ENCODE assay signal across 12 cellular contexts in the genomic region with DNA sequence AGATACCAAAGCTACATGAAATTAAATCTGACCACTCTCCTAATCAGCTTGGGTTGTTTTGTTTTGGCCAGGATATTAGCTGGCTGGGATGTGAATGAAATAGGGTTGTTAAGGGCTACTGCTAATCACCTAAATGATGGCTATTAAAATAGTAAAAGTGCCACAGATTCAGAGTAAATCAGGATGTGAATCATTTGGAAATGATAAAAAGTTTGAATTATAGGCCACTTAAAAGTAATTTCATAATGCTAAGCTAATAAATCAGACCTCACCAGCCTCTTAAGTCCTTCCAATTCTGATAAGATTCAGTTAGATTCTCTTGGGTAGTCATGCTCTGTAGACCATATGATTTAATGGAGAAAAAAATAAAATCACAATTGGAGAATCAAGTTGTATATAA.
"Had no signal": no experiment of that assay in that cellular context is flagged by ENCODE, and none has a peak within 500 bp of the region (broad histone marks: within the 10 kb centered on the region; RNA-seq: fewer than 3 reads in every experiment).

No MANE protein-coding gene starts in this region.

- H3K27me3 ChIP-seq: cardiac muscle cell, gastrocnemius medialis, neural progenitor cell, pancreas had no signal

- H3K9me3 ChIP-seq: gastrocnemius medialis, left ventricle myocardium inferior, pancreas had no signal

- H2AFZ ChIP-seq: neural progenitor cell had no signal

- H3K4me3 Mint-ChIP-seq: activated naive CD8-positive, alpha-beta T cell treated with anti-CD3 and anti-CD28 coated beads, Interleukin-2, amount 50 U/mL, for 24 hours; memory B cell; neural progenitor cell; T-helper 1 cell treated with Interleukin-12 subunit alpha and Interleukin-12 subunit beta and Interleukin-4 antibody, amounts not matched to agents 30 μg/mL and 1 μg/mL, for 36 hours had no signal

- H3K27ac ChIP-seq: cardiac muscle cell, gastrocnemius medialis, left ventricle myocardium inferior, neural progenitor cell, pancreas had no signal

- H3K27ac Mint-ChIP-seq: activated naive CD8-positive, alpha-beta T cell treated with anti-CD3 and anti-CD28 coated beads, Interleukin-2, amount 50 U/mL, for 24 hours; memory B cell; neural progenitor cell; T-helper 1 cell treated with Interleukin-12 subunit alpha and Interleukin-12 subunit beta and Interleukin-4 antibody, amounts not matched to agents 30 μg/mL and 1 μg/mL, for 36 hours had no signal

- DNase-seq: activated CD4-positive, CD25-positive, alpha-beta regulatory T cell treated with anti-CD3 and anti-CD28 coated beads, Interleukin-2, amount 50 U/mL, for 72 hours; activated gamma-delta T cell; activated naive CD8-positive, alpha-beta T cell treated with anti-CD3 and anti-CD28 coated beads, Interleukin-2, amount 50 U/mL, for 24 hours; gastrocnemius medialis; islet precursor cell; left ventricle myocardium inferior; pancreas; stimulated activated CD4-positive, alpha-beta T cell treated with anti-CD3 and anti-CD28 coated beads, Interleukin-2, amount 100 ng/mL, for 48 hours had no signal

- H3K4me1 ChIP-seq: gastrocnemius medialis, left ventricle myocardium inferior, neural progenitor cell, pancreas had no signal

- H3K9me3 Mint-ChIP-seq: activated naive CD8-positive, alpha-beta T cell treated with anti-CD3 and anti-CD28 coated beads, Interleukin-2, amount 50 U/mL, for 24 hours; neural progenitor cell; T-helper 1 cell treated with Interleukin-12 subunit alpha and Interleukin-12 subunit beta and Interleukin-4 antibody, amounts not matched to agents 30 μg/mL and 1 μg/mL, for 36 hours had no signal

- ATAC-seq: activated naive CD8-positive, alpha-beta T cell treated with anti-CD3 and anti-CD28 coated beads, Interleukin-2, amount 50 U/mL, for 24 hours; gastrocnemius medialis; pancreas had no signal

- H3K4me2 ChIP-seq: neural progenitor cell had no signal

- H3K36me3 ChIP-seq: cardiac muscle cell, gastrocnemius medialis, neural progenitor cell, pancreas had no signal

- H3K9ac ChIP-seq: neural progenitor cell had no signal

- H3K27me3 Mint-ChIP-seq: activated naive CD8-positive, alpha-beta T cell treated with anti-CD3 and anti-CD28 coated beads, Interleukin-2, amount 50 U/mL, for 24 hours; memory B cell had no signal

- H3K4me1 Mint-ChIP-seq: neural progenitor cell had no signal

- H3K4me3 ChIP-seq: cardiac muscle cell, gastrocnemius medialis, left ventricle myocardium inferior, neural progenitor cell, pancreas had no signal
